Comparison of ENCODE assay signal across 10 cellular contexts in genomic region chr11:12248330-12248729, GRCh38.
A peak's percentile ranks its signal among the peaks of the same experiment; 100 is the strongest.
DNase-seq lines count a peak whose midpoint lies in the region; ATAC-seq and TF ChIP-seq lines count a peak whose summit lies in the region.
"Had no signal": no experiment of that assay in that cellular context is flagged by ENCODE, and none has a peak within 500 bp of the region (broad histone marks: within the 10 kb centered on the region; RNA-seq: fewer than 3 reads in every experiment).

No MANE protein-coding gene starts in this region.

- H3K27me3 ChIP-seq in left lung (no peaks in the 10 kb centered on the region), upper lobe of left lung (no peaks in the 10 kb centered on the region)

- H3K4me3 ChIP-seq in astrocyte of the spinal cord (ENCODE audit: low read depth, low read length), result no peak overlapping the region
- no peak overlapping the region for H3K4me3 ChIP-seq in left lung
- no peak overlapping the region for H3K4me3 ChIP-seq in upper lobe of left lung
- H3K4me3 ChIP-seq: A549 had no signal

- H3K36me3 ChIP-seq in left lung (peaks cover 0 to 60% of the 10 kb centered on the region in 2 donors), upper lobe of left lung (peaks cover 0 to 21% (median 10%) of the 10 kb centered on the region in 4 donors)

- no peaks in the 10 kb centered on the region for H3K9me3 ChIP-seq in left lung
- H3K9me3 ChIP-seq in upper lobe of left lung, result no peaks in the 10 kb centered on the region
- H3K9me3 ChIP-seq: A549 had no signal

- TF ChIP-seq CTCF in astrocyte of the spinal cord (IDR thresholded peaks at IDR 0.05; ENCODE audit: low read depth, low read length) (no peak), left lung (IDR thresholded peaks at IDR 0.05) (no peak), upper lobe of left lung (IDR thresholded peaks at IDR 0.05) (no peak)

- peak; percentile 6 for DNase-seq in NCI-H82 (lab: John Stamatoyannopoulos, UW)
- DNase-seq in NCI-H82 treated with DMSO at 0.1 percent for 48 hours (lab: John Stamatoyannopoulos, UW; ENCODE audit: unreplicated experiment), result no peak
- peak; percentile 49 for DNase-seq in astrocyte of the spinal cord (ENCODE audit: low read depth, low spot score)
- peak; percentile 90 to 93 for DNase-seq in left lung
- DNase-seq in upper lobe of left lung, result peak in 1 of 2 donors; percentile 97
- DNase-seq in SK-N-DZ (ENCODE audit: low spot score), result no peak
- DNase-seq in SW480 (ENCODE audit: low spot score), result no peak
- DNase-seq: effector CD8-positive, alpha-beta T cell had no signal

- TF ChIP-seq EP300 in upper lobe of left lung (IDR thresholded peaks at IDR 0.05), result peak in 2 of 4 donors; percentile 53 to 94

- intact Hi-C loops in left lung (cut with DNase I), result no loop called here

- peaks cover 0 to 9% of the 10 kb centered on the region in 2 donors for H3K4me1 ChIP-seq in left lung
- H3K4me1 ChIP-seq in upper lobe of left lung, result peaks cover 12 to 41% (median 29%) of the 10 kb centered on the region in 4 donors

- peak; percentile 82 for ATAC-seq in left lung
- ATAC-seq in upper lobe of left lung (ENCODE audit: low FRiP score in 2 of 2), result peak; percentile 62 to 88
- ATAC-seq in HG03342 (IDR thresholded peaks at IDR 0.05; ENCODE audit: unreplicated experiment), result no peak
- ATAC-seq: A549 had no signal

- TF ChIP-seq POLR2A in upper lobe of left lung (IDR thresholded peaks at IDR 0.05), result no peak

- 46 to 57% methylated on average over 5 of the region's 5 CpGs for WGBS in upper lobe of left lung, 2 donors

- in situ Hi-C loops in astrocyte of the spinal cord (cut with HindIII; ENCODE audit: low sequenced_read_pairs), result no loop called here

- peak overlapping the region; percentile 9 to 67 for H3K27ac ChIP-seq in left lung
- H3K27ac ChIP-seq in upper lobe of left lung, result peak overlapping the region; percentile 66 to 84 (median 68)
- H3K27ac ChIP-seq: A549 had no signal

Comparison
In these comparisons a context has a peak if more than half of its experiments do, and no peak if none do; other contexts are left out.
1. DNase-seq: peak in NCI-H82 (single experiment), astrocyte of the spinal cord (single experiment) and left lung (2 of 2); none in NCI-H82 treated with DMSO at 0.1 percent for 48 hours (single experiment), SK-N-DZ (single experiment) and SW480 (single experiment).